In genomic region chr5:59450245-59450644, GRCh38 we compare ENCODE assay signal across 10 cellular contexts.
DNase-seq lines count a peak whose midpoint lies in the region; ATAC-seq and TF ChIP-seq lines count a peak whose summit lies in the region.
"Had no signal": no experiment of that assay in that cellular context is flagged by ENCODE, and none has a peak within 500 bp of the region (broad histone marks: within the 10 kb centered on the region; RNA-seq: fewer than 3 reads in every experiment).

No MANE protein-coding gene starts in this region.

- TF ChIP-seq EP300 in SK-N-SH (IDR thresholded peaks at IDR 0.05; ENCODE audit: borderline replicate concordance in 1 of 2, low read depth in 1 of 2, low read length in 1 of 2) (no peak), transverse colon (IDR thresholded peaks at IDR 0.05; ENCODE audit: low read depth) (no peak)

- TF ChIP-seq POLR2A in erythroblast (IDR thresholded peaks at IDR 0.05; ENCODE audit: low read length) (no peak), transverse colon (IDR thresholded peaks at IDR 0.05) (no peak), testis (IDR thresholded peaks at IDR 0.05) (no peak)

- no peak for TF ChIP-seq RAD21 in SK-N-SH (IDR thresholded peaks at IDR 0.05; ENCODE audit: low read length)

- no peak for ATAC-seq in SK-N-SH treated with all-trans-retinoic acid at 6 μM for 48 hours

- BruUV-seq in OCI-LY7 (replicated peaks; lab: Mats Ljungman, UMichigan): no TSS peak

- H3K79me2 ChIP-seq in SK-N-SH (ENCODE audit: insufficient read depth): no peaks in the 10 kb centered on the region
- no peaks in the 10 kb centered on the region for H3K79me2 ChIP-seq in OCI-LY7 (ENCODE audit: insufficient read depth, low read depth, low read length)

- DNase-seq in SK-N-SH (no peak), OCI-LY7 (ENCODE audit: low spot score) (no peak), erythroblast (lab: John Stamatoyannopoulos, UW) (peak; percentile 1), transverse colon (no peak), testis (no peak), NCI-H2171 (lab: John Stamatoyannopoulos, UW) (no peak), pons (ENCODE audit: low spot score) (no peak)
- DNase-seq: hypothalamus, NCI-H526 had no signal

- intact Hi-C loops in OCI-LY7 (cut with micrococcal nuclease; ENCODE audit: unreplicated experiment) (no loop called here), transverse colon (cut with DNase I; ENCODE audit: low total_unique reads) (no loop called here), testis (cut with DNase I; ENCODE audit: low total_unique reads) (no loop called here)

- H3K4me2 ChIP-seq in SK-N-SH (no peak overlapping the region), OCI-LY7 (ENCODE audit: low read length) (no peak overlapping the region)

- 76% methylated on average over 1 of the region's 1 CpG for WGBS in SK-N-SH (ENCODE audit: low lambda C conversion rate)
- 55 to 73% methylated on average over 1 of the region's 1 CpG for WGBS in transverse colon (ENCODE audit: low coverage in 1 of 2), 2 donors
- 69 to 82% methylated on average over 1 of the region's 1 CpG for WGBS in testis, 2 donors

- no peaks in the 10 kb centered on the region for H3K9me2 ChIP-seq in SK-N-SH
- no peaks in the 10 kb centered on the region for H3K9me2 ChIP-seq in OCI-LY7 (ENCODE audit: insufficient read depth, low read length)

- peaks cover 2% of the 10 kb centered on the region for H3F3A ChIP-seq in SK-N-SH (replicated peaks; ENCODE audit: insufficient read depth)

- no peaks in the 10 kb centered on the region for H3K36me3 ChIP-seq in SK-N-SH (replicated peaks in 1 of 2; ENCODE audit: control insufficient read depth in 1 of 2, insufficient read depth in 2 of 2, low read length in 1 of 2)
- H3K36me3 ChIP-seq in OCI-LY7 (ENCODE audit: insufficient read depth, low read length): no peaks in the 10 kb centered on the region
- H3K36me3 ChIP-seq in transverse colon: no peaks in the 10 kb centered on the region
- H3K36me3 ChIP-seq in testis (ENCODE audit: low read depth, missing control alignments): no peaks in the 10 kb centered on the region

- H3K9ac ChIP-seq in SK-N-SH: no peak overlapping the region

- CTCF ChIA-PET in SK-N-SH (lab: Yijun Ruan, JAX): interaction anchor here (0.8 kb wide), 1 partner anchor 14 kb away, joined by 3 read pairs; no protein-coding TSS in a partner anchor
- CTCF ChIA-PET in OCI-LY7 (lab: Charles Lee; ENCODE audit: unreplicated experiment): no interaction called here

- H3K27ac ChIP-seq in SK-N-SH (ENCODE audit: low read depth in 2 of 2, low read length in 1 of 2): no peak overlapping the region
- H3K27ac ChIP-seq in OCI-LY7 (ENCODE audit: low read depth, low read length, poor library complexity, severe bottlenecking): no peak overlapping the region
- no peak overlapping the region for H3K27ac ChIP-seq in transverse colon
- H3K27ac ChIP-seq in testis: no peak overlapping the region

- POLR2A ChIA-PET in SK-N-SH (lab: Yijun Ruan, JAX) (no interaction called here), OCI-LY7 (lab: Charles Lee) (no interaction called here)

- H3K4me3 ChIP-seq in SK-N-SH (ENCODE audit: low read depth in 2 of 2, low read length in 1 of 2) (no peak overlapping the region), OCI-LY7 (ENCODE audit: low read depth, low read length, poor library complexity, severe bottlenecking) (no peak overlapping the region), transverse colon (no peak overlapping the region), testis (no peak overlapping the region)

- no peaks in the 10 kb centered on the region for H3K4me1 ChIP-seq in SK-N-SH (ENCODE audit: control insufficient read depth in 1 of 2, insufficient read depth in 2 of 2, low read depth in 1 of 2, low read length in 1 of 2)
- H3K4me1 ChIP-seq in OCI-LY7 (ENCODE audit: insufficient read depth, low read length, poor library complexity, severe bottlenecking): no peaks in the 10 kb centered on the region
- H3K4me1 ChIP-seq in transverse colon: no peaks in the 10 kb centered on the region
- H3K4me1 ChIP-seq in testis: no peaks in the 10 kb centered on the region

- no peak overlapping the region for H2AFZ ChIP-seq in SK-N-SH (ENCODE audit: low read depth)
- H2AFZ ChIP-seq in OCI-LY7 (ENCODE audit: low read length): no peak overlapping the region

- in situ Hi-C loops in transverse colon (cut with MboI; ENCODE audit: low pct_ligation_motif_present in 1 of 4, low pct_unique_long_range_greater_than_20kb in 1 of 4, low sequenced_read_pairs in 3 of 4): no loop called here

- 0 out of 2 replicates have a peak, but pooled peaks have one; percentile 21 for TF ChIP-seq CTCF in SK-N-SH (IDR thresholded peaks at IDR 0.05)
- peak; percentile 54 for TF ChIP-seq CTCF in OCI-LY7 (conservative IDR thresholded peaks at IDR 0.05; ENCODE audit: low read length)
- peak in 3 of 5 experiments; percentile 15 to 25 (median 16) for TF ChIP-seq CTCF in transverse colon (IDR thresholded peaks at IDR 0.05)
- no peak for TF ChIP-seq CTCF in testis (IDR thresholded peaks at IDR 0.05)

- H3K9me3 ChIP-seq in SK-N-SH: no peaks in the 10 kb centered on the region
- H3K9me3 ChIP-seq in OCI-LY7 (ENCODE audit: low read length): no peaks in the 10 kb centered on the region
- H3K9me3 ChIP-seq in transverse colon: no peaks in the 10 kb centered on the region
- H3K9me3 ChIP-seq in testis: no peaks in the 10 kb centered on the region

- no peaks in the 10 kb centered on the region for H4K20me1 ChIP-seq in SK-N-SH (ENCODE audit: insufficient read depth)
- H4K20me1 ChIP-seq in OCI-LY7 (ENCODE audit: insufficient read depth, low read length): no peaks in the 10 kb centered on the region

- no peaks in the 10 kb centered on the region for H3K27me3 ChIP-seq in SK-N-SH (ENCODE audit: insufficient read depth)
- H3K27me3 ChIP-seq in transverse colon: no peaks in the 10 kb centered on the region
- H3K27me3 ChIP-seq in testis: no peaks in the 10 kb centered on the region

TF ChIP-seq in SK-N-SH, 30 proteins besides CTCF, POLR2A, EP300 and RAD21 (continues in another document):
- TF ChIP-seq FOXJ3 (CRISPR knock-in tag; IDR thresholded peaks at IDR 0.05) (no peak), POLR2AphosphoS5 (IDR thresholded peaks at IDR 0.05; ENCODE audit: low read depth, low read length) (no peak), RFX5 (IDR thresholded peaks at IDR 0.05; ENCODE audit: low read length) (no peak), JUND (IDR thresholded peaks at IDR 0.05) (no peak), CHD2 (IDR thresholded peaks at IDR 0.05; ENCODE audit: low read length, partially characterized antibody) (no peak), PBX3 (IDR thresholded peaks at IDR 0.05) (no peak), YY1 (IDR thresholded peaks at IDR 0.05; ENCODE audit: low read depth) (no peak), TAF1 (IDR thresholded peaks at IDR 0.05; ENCODE audit: borderline replicate concordance, low read depth, low read length) (no peak), TCF12 (IDR thresholded peaks at IDR 0.05) (no peak)

TF ChIP-seq in SK-N-SH treated with all-trans-retinoic acid at 6 μM for 48 hours, 23 proteins besides CTCF, POLR2A, EP300 and RAD21:
- TF ChIP-seq ZNF70 (CRISPR knock-in tag; IDR thresholded peaks at IDR 0.05) (no peak), SNAI2 (CRISPR knock-in tag; IDR thresholded peaks at IDR 0.05) (no peak), PATZ1 (CRISPR knock-in tag; IDR thresholded peaks at IDR 0.05; ENCODE audit: borderline replicate concordance) (no peak), TCF4 (CRISPR knock-in tag; IDR thresholded peaks at IDR 0.05; ENCODE audit: borderline replicate concordance) (no peak)

Comparison
In these comparisons a context has a peak if more than half of its experiments do, and no peak if none do; other contexts are left out.
1. DNase-seq: peak in erythroblast (2 of 2); none in SK-N-SH (single experiment), OCI-LY7 (single experiment), transverse colon (single experiment), testis (single experiment), NCI-H2171 (single experiment) and pons (single experiment).
2. CTCF ChIP-seq: peak in SK-N-SH (single experiment), OCI-LY7 (single experiment) and transverse colon (3 of 5); none in testis (0 of 3).